ENCODE assay signal across 8 cellular contexts in the genomic region with DNA sequence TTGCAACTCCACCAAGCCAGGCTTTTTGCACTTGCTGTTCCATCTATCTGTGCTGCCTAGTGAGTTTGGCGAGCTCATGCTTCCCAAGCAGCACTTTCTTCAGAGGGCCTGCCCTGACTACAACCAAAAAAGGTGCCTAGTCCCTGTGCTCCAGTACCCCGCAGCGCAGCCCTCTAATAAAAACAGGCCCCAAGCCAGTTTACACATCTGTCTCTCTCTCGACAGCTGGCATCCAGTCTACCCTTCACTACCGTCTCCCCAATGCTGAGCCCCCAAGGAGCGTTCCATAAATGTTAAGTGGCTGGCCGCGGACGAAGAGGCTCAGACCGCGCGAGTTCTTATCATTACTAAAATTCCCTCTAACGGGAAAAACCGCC. TPM values are rescaled to one million over a fixed set of nuclear protein-coding genes. Genes with fewer than 3 reads are reported as not detected.
A peak's percentile ranks its signal among the peaks of the same experiment; 100 is the strongest.
DNase-seq lines count a peak whose midpoint lies in the region; ATAC-seq and TF ChIP-seq lines count a peak whose summit lies in the region.

No MANE protein-coding gene starts in this region.

- peaks cover 8% of the 10 kb centered on the region; the same call in 1 of the 2 replicates for H3K36me3 Mint-ChIP-seq in HFFc6 (ENCODE audit: low read depth)
- H3K36me3 Mint-ChIP-seq in natural killer cell, result no peaks in the 10 kb centered on the region

- H3K27ac Mint-ChIP-seq in HFFc6, result peak overlapping the region; percentile 88
- H3K27ac Mint-ChIP-seq in natural killer cell, result peak overlapping the region; percentile 92 to 98

- in situ Hi-C loops in G401 (cut with HindIII; ENCODE audit: low sequenced_read_pairs), result no loop called here

- H3K4me1 Mint-ChIP-seq in HFFc6 (ENCODE audit: low read depth) (peaks cover 28% of the 10 kb centered on the region), natural killer cell (peaks cover 36 to 39% of the 10 kb centered on the region in 2 donors)

- H3K9me3 Mint-ChIP-seq in HFFc6 (no peaks in the 10 kb centered on the region), natural killer cell (no peaks in the 10 kb centered on the region)

- peak; percentile 38 for ATAC-seq in SK-N-SH treated with all-trans-retinoic acid at 6 μM for 48 hours
- peak; percentile 1 for ATAC-seq in natural killer cell

- intact Hi-C loops in natural killer cell (cut with micrococcal nuclease), result loop anchor here (2.0 kb wide), 1 partner anchor 58 kb away; the partner anchor contains the start of gene NUDT15

- TF ChIP-seq CTCF in HFFc6 (IDR thresholded peaks at IDR 0.05), result no peak
- TF ChIP-seq CTCF in natural killer cell (IDR thresholded peaks at IDR 0.05), result no peak

- DNase-seq in G401 (ENCODE audit: low spot score), result peak; percentile 10
- DNase-seq in HFFc6, result no peak
- peak; percentile 63 to 72 for DNase-seq in erythroblast (lab: John Stamatoyannopoulos, UW)
- DNase-seq in natural killer cell, result no peak
- DNase-seq in GM19238 (ENCODE audit: insufficient read length, low spot score), result no peak
- DNase-seq in NCI-H345 (lab: John Stamatoyannopoulos, UW), result no peak
- DNase-seq in NCI-H226, result no peak

- H3K4me3 Mint-ChIP-seq in HFFc6 (peak overlapping the region; percentile 98), natural killer cell (peak overlapping the region; percentile 97)

- H3K27me3 Mint-ChIP-seq in HFFc6 (ENCODE audit: insufficient read depth), result peaks cover 7% of the 10 kb centered on the region; the same call in 1 of the 2 replicates
- H3K27me3 Mint-ChIP-seq in natural killer cell (ENCODE audit: low read depth in 2 of 2), result peaks cover 3 to 11% of the 10 kb centered on the region in 2 donors

- no peak for TF ChIP-seq POLR2A in erythroblast (IDR thresholded peaks at IDR 0.05; ENCODE audit: low read length)

TF ChIP-seq in SK-N-SH treated with all-trans-retinoic acid at 6 μM for 48 hours, 23 proteins besides CTCF, POLR2A, EP300 and RAD21:
- no peak for TF ChIP-seq RARB (CRISPR knock-in tag; IDR thresholded peaks at IDR 0.05)
- TF ChIP-seq, protein P1, sequence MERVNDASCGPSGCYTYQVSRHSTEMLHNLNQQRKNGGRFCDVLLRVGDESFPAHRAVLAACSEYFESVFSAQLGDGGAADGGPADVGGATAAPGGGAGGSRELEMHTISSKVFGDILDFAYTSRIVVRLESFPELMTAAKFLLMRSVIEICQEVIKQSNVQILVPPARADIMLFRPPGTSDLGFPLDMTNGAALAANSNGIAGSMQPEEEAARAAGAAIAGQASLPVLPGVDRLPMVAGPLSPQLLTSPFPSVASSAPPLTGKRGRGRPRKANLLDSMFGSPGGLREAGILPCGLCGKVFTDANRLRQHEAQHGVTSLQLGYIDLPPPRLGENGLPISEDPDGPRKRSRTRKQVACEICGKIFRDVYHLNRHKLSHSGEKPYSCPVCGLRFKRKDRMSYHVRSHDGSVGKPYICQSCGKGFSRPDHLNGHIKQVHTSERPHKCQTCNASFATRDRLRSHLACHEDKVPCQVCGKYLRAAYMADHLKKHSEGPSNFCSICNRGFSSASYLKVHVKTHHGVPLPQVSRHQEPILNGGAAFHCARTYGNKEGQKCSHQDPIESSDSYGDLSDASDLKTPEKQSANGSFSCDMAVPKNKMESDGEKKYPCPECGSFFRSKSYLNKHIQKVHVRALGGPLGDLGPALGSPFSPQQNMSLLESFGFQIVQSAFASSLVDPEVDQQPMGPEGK (CRISPR knock-in tag; IDR thresholded peaks at IDR 0.05; ENCODE audit: borderline replicate concordance), result no peak
- no peak for TF ChIP-seq ZNF70 (CRISPR knock-in tag; IDR thresholded peaks at IDR 0.05)
- no peak for TF ChIP-seq BACH2 (CRISPR knock-in tag; IDR thresholded peaks at IDR 0.05; ENCODE audit: borderline replicate concordance)
- no peak for TF ChIP-seq TCF4 (CRISPR knock-in tag; IDR thresholded peaks at IDR 0.05; ENCODE audit: borderline replicate concordance)
- TF ChIP-seq, protein P2, sequence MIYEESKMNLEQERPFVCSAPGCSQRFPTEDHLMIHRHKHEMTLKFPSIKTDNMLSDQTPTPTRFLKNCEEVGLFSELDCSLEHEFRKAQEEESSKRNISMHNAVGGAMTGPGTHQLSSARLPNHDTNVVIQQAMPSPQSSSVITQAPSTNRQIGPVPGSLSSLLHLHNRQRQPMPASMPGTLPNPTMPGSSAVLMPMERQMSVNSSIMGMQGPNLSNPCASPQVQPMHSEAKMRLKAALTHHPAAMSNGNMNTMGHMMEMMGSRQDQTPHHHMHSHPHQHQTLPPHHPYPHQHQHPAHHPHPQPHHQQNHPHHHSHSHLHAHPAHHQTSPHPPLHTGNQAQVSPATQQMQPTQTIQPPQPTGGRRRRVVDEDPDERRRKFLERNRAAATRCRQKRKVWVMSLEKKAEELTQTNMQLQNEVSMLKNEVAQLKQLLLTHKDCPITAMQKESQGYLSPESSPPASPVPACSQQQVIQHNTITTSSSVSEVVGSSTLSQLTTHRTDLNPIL (CRISPR knock-in tag; IDR thresholded peaks at IDR 0.05; ENCODE audit: low read depth), result no peak
- no peak for TF ChIP-seq TSHZ2 (CRISPR knock-in tag; IDR thresholded peaks at IDR 0.05)
- TF ChIP-seq ZFP3 (CRISPR knock-in tag; IDR thresholded peaks at IDR 0.05), result no peak
- TF ChIP-seq ZNF8 (CRISPR knock-in tag; IDR thresholded peaks at IDR 0.05), result no peak
- no peak for TF ChIP-seq PPARA (CRISPR knock-in tag; IDR thresholded peaks at IDR 0.05; ENCODE audit: borderline replicate concordance)
- no peak for TF ChIP-seq POU6F1 (CRISPR knock-in tag; IDR thresholded peaks at IDR 0.05; ENCODE audit: borderline replicate concordance, low read depth)
- TF ChIP-seq ZFP30 (CRISPR knock-in tag; IDR thresholded peaks at IDR 0.05), result no peak
- no peak for TF ChIP-seq GLIS3 (CRISPR knock-in tag; IDR thresholded peaks at IDR 0.05)
- TF ChIP-seq SNAI2 (CRISPR knock-in tag; IDR thresholded peaks at IDR 0.05), result no peak
- no peak for TF ChIP-seq CSDC2 (CRISPR knock-in tag; IDR thresholded peaks at IDR 0.05)
- TF ChIP-seq ISL1 (CRISPR knock-in tag; IDR thresholded peaks at IDR 0.05), result no peak
- no peak for TF ChIP-seq ZC3H10 (CRISPR knock-in tag; IDR thresholded peaks at IDR 0.05)
- TF ChIP-seq ESRRG (CRISPR knock-in tag; IDR thresholded peaks at IDR 0.05), result no peak
- TF ChIP-seq, protein P3, sequence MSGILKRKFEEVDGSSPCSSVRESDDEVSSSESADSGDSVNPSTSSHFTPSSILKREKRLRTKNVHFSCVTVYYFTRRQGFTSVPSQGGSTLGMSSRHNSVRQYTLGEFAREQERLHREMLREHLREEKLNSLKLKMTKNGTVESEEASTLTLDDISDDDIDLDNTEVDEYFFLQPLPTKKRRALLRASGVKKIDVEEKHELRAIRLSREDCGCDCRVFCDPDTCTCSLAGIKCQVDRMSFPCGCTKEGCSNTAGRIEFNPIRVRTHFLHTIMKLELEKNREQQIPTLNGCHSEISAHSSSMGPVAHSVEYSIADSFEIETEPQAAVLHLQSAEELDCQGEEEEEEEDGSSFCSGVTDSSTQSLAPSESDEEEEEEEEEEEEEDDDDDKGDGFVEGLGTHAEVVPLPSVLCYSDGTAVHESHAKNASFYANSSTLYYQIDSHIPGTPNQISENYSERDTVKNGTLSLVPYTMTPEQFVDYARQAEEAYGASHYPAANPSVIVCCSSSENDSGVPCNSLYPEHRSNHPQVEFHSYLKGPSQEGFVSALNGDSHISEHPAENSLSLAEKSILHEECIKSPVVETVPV (CRISPR knock-in tag; IDR thresholded peaks at IDR 0.05), result no peak
- no peak for TF ChIP-seq OSR1 (CRISPR knock-in tag; IDR thresholded peaks at IDR 0.05)

RNA-seq across cellular contexts. Expression of gene MED4, which starts 0.5 kb away (rescaled TPM):
- 32.6 and 37.9 TPM in 2 replicates for total RNA-seq in G401 (2014; rRNA removed; shearing (Covaris generic))
- 10 to 100 TPM; 36.1 to 43.7 (median 40.8) TPM for total RNA-seq in HFFc6 (2021; fragmentation: NEBNext Ultra II Directional; extraction: Animal tissue kit (Norgen Biotek cat#: 25700))
- total RNA-seq in natural killer cell, result 10 to 100 TPM; 58.2 to 59.3 (median 58.4) TPM

RNA-seq across cellular contexts. Expression of gene NUDT15, which starts 56.9 kb away (rescaled TPM):
- total RNA-seq in G401 (2014; rRNA removed; shearing (Covaris generic)), result 40.0 and 48.1 TPM in 2 replicates
- 10 to 100 TPM; 18.0 to 25.5 (median 23.7) TPM for total RNA-seq in HFFc6 (2021; fragmentation: NEBNext Ultra II Directional; extraction: Animal tissue kit (Norgen Biotek cat#: 25700))
- total RNA-seq in natural killer cell, result 1 to 10 TPM; 6.4 to 7.5 (median 6.5) TPM

Comparison
In these comparisons a context has a peak if more than half of its experiments do, and no peak if none do; other contexts are left out.
1. DNase-seq: peak in G401 (single experiment) and erythroblast (2 of 2); none in HFFc6 (single experiment), natural killer cell (single experiment), GM19238 (single experiment), NCI-H345 (single experiment) and NCI-H226 (single experiment).